Comparison of ENCODE assay signal across 31 cellular contexts in the genomic region with DNA sequence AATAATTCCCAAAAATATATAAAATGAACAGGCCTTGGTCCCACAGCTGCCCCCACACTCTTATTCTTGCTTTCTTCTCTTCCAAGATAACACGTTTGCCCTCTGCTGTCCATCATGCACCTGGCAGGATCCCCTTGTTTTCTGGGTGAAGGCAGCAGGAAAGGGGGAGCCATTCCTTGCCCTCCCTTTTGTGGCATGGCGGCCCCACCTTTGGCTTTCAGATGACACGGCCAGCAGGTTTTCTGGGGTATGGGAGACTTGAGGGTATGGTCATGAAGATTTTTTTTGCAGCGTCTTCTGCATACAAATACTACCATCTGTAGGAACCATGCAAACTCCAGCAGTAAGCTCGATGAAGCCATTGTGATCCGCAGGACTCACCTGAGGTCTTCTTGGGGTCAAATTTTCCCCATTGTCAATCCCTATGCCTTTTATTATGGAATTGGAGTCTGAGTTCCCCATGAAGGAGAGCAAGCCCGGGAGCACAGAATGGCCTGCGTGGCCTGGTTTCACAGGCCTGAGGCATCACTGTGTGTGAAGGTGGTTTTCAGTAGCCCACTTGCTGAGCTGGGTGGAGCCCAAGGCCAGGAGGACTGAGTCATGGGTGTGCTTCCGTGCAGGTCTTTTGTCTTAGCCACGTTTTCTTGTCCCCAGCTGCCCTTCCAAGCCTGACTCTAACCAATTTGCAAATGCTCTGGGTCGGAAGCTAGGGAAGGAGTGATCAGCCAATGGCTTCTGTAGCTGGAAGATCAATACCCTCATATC.
"Had no signal": no experiment of that assay in that cellular context is flagged by ENCODE, and none has a peak within 500 bp of the region (broad histone marks: within the 10 kb centered on the region; RNA-seq: fewer than 3 reads in every experiment).

No MANE protein-coding gene starts in this region.

- H3K4me1 Mint-ChIP-seq: stimulated activated naive B cell treated with anti-CD40 and anti-IgM and Interleukin-4, amounts not matched to agents 10 μg/mL and 1 μg/mL and 100 μg/mL, for 72 hours had no signal

- H3K27ac Mint-ChIP-seq: activated naive CD8-positive, alpha-beta T cell; effector memory CD8-positive, alpha-beta T cell; natural killer cell treated with Interleukin-12 subunit alpha and Interleukin-12 subunit beta and Interleukin-15 and Interleukin-18, amount 100 ng/mL, for 72 hours; stimulated activated naive B cell treated with anti-CD40 and anti-IgM and Interleukin-4, amounts not matched to agents 10 μg/mL and 1 μg/mL and 100 μg/mL, for 72 hours; T-helper 1 cell treated with Interleukin-12 subunit alpha and Interleukin-12 subunit beta and Interleukin-4 antibody, amounts not matched to agents 30 μg/mL and 1 μg/mL, for 36 hours had no signal

- H3K27me3 Mint-ChIP-seq: brain had no signal

- ATAC-seq: effector memory CD8-positive, alpha-beta T cell; gastroesophageal sphincter; left lobe of liver; mucosa of descending colon; stimulated activated naive B cell treated with anti-CD40 and anti-IgM and Interleukin-4, amounts not matched to agents 10 μg/mL and 1 μg/mL and 100 μg/mL, for 72 hours had no signal

- DNase-seq: activated CD4-positive, alpha-beta T cell treated with anti-CD3 and anti-CD28 coated beads for 48 hours; activated CD4-positive, alpha-beta T cell treated with anti-CD3 and anti-CD28 coated beads, Interleukin-2, amount 50 U/mL, for 48 hours; activated CD8-positive, alpha-beta memory T cell treated with anti-CD3 and anti-CD28 coated beads for 24 hours; activated effector memory CD4-positive, alpha-beta T cell treated with Interleukin-2 at 50 U/mL for 16 hours; activated naive CD4-positive, alpha-beta T cell treated with Interleukin-2 at 50 U/mL for 16 hours; aorta; caudate nucleus; cortex of kidney; effector memory CD8-positive, alpha-beta T cell; hippocampal formation; kidney glomerular epithelial cell; mesendoderm; mucosa of descending colon; retina; sigmoid colon; small intestine; stimulated activated CD4-positive, alpha-beta T cell treated with anti-CD3 and anti-CD28 coated beads, Interleukin-1b, Interleukin-23, amount 100 ng/mL, for 48 hours; stimulated activated naive B cell treated with anti-CD40 and anti-IgM and Interleukin-4, amounts not matched to agents 10 μg/mL and 1 μg/mL and 100 μg/mL, for 72 hours; SW 1271; T-helper 9 cell had no signal

- H3K9me3 ChIP-seq: gastroesophageal sphincter, mucosa of descending colon, prostate gland, sigmoid colon, suprapubic skin, tibial artery had no signal

- H3K36me3 Mint-ChIP-seq: activated naive CD8-positive, alpha-beta T cell; natural killer cell treated with Interleukin-12 subunit alpha and Interleukin-12 subunit beta and Interleukin-15 and Interleukin-18, amount 100 ng/mL, for 72 hours; stimulated activated naive B cell treated with anti-CD40 and anti-IgM and Interleukin-4, amounts not matched to agents 10 μg/mL and 1 μg/mL and 100 μg/mL, for 72 hours had no signal

- H3K36me3 ChIP-seq: gastroesophageal sphincter, prostate gland, sigmoid colon, suprapubic skin, tibial artery had no signal

- H3K4me3 Mint-ChIP-seq: activated naive CD8-positive, alpha-beta T cell; brain; effector memory CD8-positive, alpha-beta T cell; natural killer cell treated with Interleukin-12 subunit alpha and Interleukin-12 subunit beta and Interleukin-15 and Interleukin-18, amount 100 ng/mL, for 72 hours; stimulated activated naive B cell treated with anti-CD40 and anti-IgM and Interleukin-4, amounts not matched to agents 10 μg/mL and 1 μg/mL and 100 μg/mL, for 72 hours; T-helper 1 cell treated with Interleukin-12 subunit alpha and Interleukin-12 subunit beta and Interleukin-4 antibody, amounts not matched to agents 30 μg/mL and 1 μg/mL, for 36 hours had no signal

- H3K9me3 Mint-ChIP-seq: natural killer cell treated with Interleukin-12 subunit alpha and Interleukin-12 subunit beta and Interleukin-15 and Interleukin-18, amount 100 ng/mL, for 72 hours; stimulated activated naive B cell treated with anti-CD40 and anti-IgM and Interleukin-4, amounts not matched to agents 10 μg/mL and 1 μg/mL and 100 μg/mL, for 72 hours; T-helper 1 cell treated with Interleukin-12 subunit alpha and Interleukin-12 subunit beta and Interleukin-4 antibody, amounts not matched to agents 30 μg/mL and 1 μg/mL, for 36 hours had no signal

- H3K4me1 ChIP-seq: gastroesophageal sphincter, prostate gland, sigmoid colon, suprapubic skin, tibial artery had no signal

- H3K4me3 ChIP-seq: gastroesophageal sphincter, lung, mucosa of descending colon, prostate gland, sigmoid colon, suprapubic skin, tibial artery had no signal

- H3K27ac ChIP-seq: gastroesophageal sphincter, prostate gland, sigmoid colon, suprapubic skin, tibial artery, VCaP had no signal

- H3K27me3 ChIP-seq: gastroesophageal sphincter, sigmoid colon, suprapubic skin, tibial artery had no signal
